ENCODE assay signal across 1 cellular context in the genomic region with DNA sequence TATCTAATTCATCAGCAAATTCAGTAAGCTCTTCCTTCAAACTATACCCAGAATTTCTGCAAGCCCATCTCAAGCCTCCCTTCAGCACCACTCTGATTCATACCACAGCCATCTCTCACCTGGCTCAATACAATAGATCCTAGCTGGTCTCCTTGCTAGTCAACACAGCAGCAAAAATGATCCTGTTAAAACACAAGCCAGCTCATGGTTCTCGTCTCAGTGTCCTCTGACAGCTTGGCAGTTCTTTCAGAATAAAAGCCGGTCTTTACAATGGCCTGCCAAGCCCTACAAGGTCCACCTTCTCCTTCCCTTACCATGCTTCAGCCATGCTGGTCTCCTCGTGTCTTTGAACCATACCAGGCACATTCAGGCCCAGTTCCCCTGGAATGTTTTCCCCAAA.
TF ChIP-seq lines count a peak whose summit lies in the region.

No MANE protein-coding gene starts in this region.

TF ChIP-seq in IMR-90, 13 proteins besides CTCF, POLR2A, EP300 and RAD21 (continued from another document):
- TF ChIP-seq ELK1 (IDR thresholded peaks at IDR 0.05; ENCODE audit: borderline replicate concordance, low read depth, low read length) (no peak), FOS (IDR thresholded peaks at IDR 0.05; ENCODE audit: low read depth, low read length) (no peak), NFE2L2 (IDR thresholded peaks at IDR 0.05; ENCODE audit: low read depth, low read length) (no peak), MXI1 (IDR thresholded peaks at IDR 0.05; ENCODE audit: borderline replicate concordance, low read depth, low read length) (no peak), SMC3 (IDR thresholded peaks at IDR 0.05; ENCODE audit: low read depth, low read length) (no peak), CEBPB (IDR thresholded peaks at IDR 0.05; ENCODE audit: low read depth, low read length) (no peak), CHD1 (IDR thresholded peaks at IDR 0.05; ENCODE audit: low read depth, low read length) (no peak), MAFK (IDR thresholded peaks at IDR 0.05; ENCODE audit: low read depth, low read length) (no peak), MAZ (IDR thresholded peaks at IDR 0.05; ENCODE audit: borderline replicate concordance, low read depth, low read length) (no peak), RCOR1 (IDR thresholded peaks at IDR 0.05; ENCODE audit: insufficient replicate concordance, low read length) (no peak)
- TF ChIP-seq, protein P1, sequence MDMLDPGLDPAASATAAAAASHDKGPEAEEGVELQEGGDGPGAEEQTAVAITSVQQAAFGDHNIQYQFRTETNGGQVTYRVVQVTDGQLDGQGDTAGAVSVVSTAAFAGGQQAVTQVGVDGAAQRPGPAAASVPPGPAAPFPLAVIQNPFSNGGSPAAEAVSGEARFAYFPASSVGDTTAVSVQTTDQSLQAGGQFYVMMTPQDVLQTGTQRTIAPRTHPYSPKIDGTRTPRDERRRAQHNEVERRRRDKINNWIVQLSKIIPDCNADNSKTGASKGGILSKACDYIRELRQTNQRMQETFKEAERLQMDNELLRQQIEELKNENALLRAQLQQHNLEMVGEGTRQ (IDR thresholded peaks at IDR 0.05; ENCODE audit: low read depth, low read length) = no peak
